Comparison of ENCODE assay signal across 12 cellular contexts in genomic region chr6:158047563-158048323, GRCh38.
DNase-seq lines count a peak whose midpoint lies in the region; ATAC-seq and TF ChIP-seq lines count a peak whose summit lies in the region.
"Had no signal": no experiment of that assay in that cellular context is flagged by ENCODE, and none has a peak within 500 bp of the region (broad histone marks: within the 10 kb centered on the region; RNA-seq: fewer than 3 reads in every experiment).

No MANE protein-coding gene starts in this region.

- peaks cover 4% of the 10 kb centered on the region; the same call in 1 of the 2 replicates for H3K9me3 ChIP-seq in AG04450 (ENCODE audit: control insufficient read depth, insufficient read depth, low read length)
- H3K9me3 ChIP-seq in CD4-positive, alpha-beta memory T cell (ENCODE audit: control insufficient read depth in 1 of 2, low read length in 2 of 2) = no peaks in the 10 kb centered on the region
- H3K9me3 ChIP-seq: left lung, suprapubic skin had no signal

- CTCF ChIA-PET in AG04450 (lab: Charles Lee) = interaction anchor here (1.2 kb wide), 1 partner anchor 25 kb away, joined by 4 read pairs; no protein-coding TSS in a partner anchor
- CTCF ChIA-PET in CD4-positive, alpha-beta memory T cell (lab: Charles Lee; ENCODE audit: partially characterized antibody) = interaction anchor here (0.6 to 5.1 kb wide), 2 partner anchors 21 to 440 kb away, joined by 3 to 32 read pairs; no protein-coding TSS in a partner anchor

- no peaks in the 10 kb centered on the region for H3K9me3 Mint-ChIP-seq in CD4-positive, alpha-beta memory T cell
- H3K9me3 Mint-ChIP-seq in activated naive CD8-positive, alpha-beta T cell treated with anti-CD3 and anti-CD28 coated beads, Interleukin-2, amount 50 U/mL, for 24 hours = no peaks in the 10 kb centered on the region
- H3K9me3 Mint-ChIP-seq in natural killer cell treated with Interleukin-12 subunit alpha and Interleukin-12 subunit beta and Interleukin-15 and Interleukin-18, amount 100 ng/mL, for 72 hours = no peaks in the 10 kb centered on the region
- peaks cover 0 to 2% (median 0%) of the 10 kb centered on the region in 7 donors for H3K9me3 Mint-ChIP-seq in CD14-positive monocyte

- H3K36me3 ChIP-seq in CD4-positive, alpha-beta memory T cell (ENCODE audit: insufficient read depth, low read length) = peaks cover 15% of the 10 kb centered on the region
- H3K36me3 ChIP-seq: cardiac muscle cell, suprapubic skin had no signal

- peak overlapping the region; percentile 21 for H3K27ac ChIP-seq in AG04450 (ENCODE audit: low read depth, low read length)
- H3K27ac ChIP-seq in CD4-positive, alpha-beta memory T cell (ENCODE audit: low read depth, low read length) = no peak overlapping the region
- H3K27ac ChIP-seq: cardiac muscle cell, left lung, suprapubic skin had no signal

- no peak overlapping the region for H3K4me3 ChIP-seq in AG04450 (ENCODE audit: low read depth, low read length)
- no peak overlapping the region for H3K4me3 ChIP-seq in CD4-positive, alpha-beta memory T cell (ENCODE audit: low read length in 2 of 2)
- H3K4me3 ChIP-seq: cardiac muscle cell, left lung, suprapubic skin had no signal

- peak overlapping the region in 4 of 7 donors; percentile 17 to 87 (median 83) for H3K27ac Mint-ChIP-seq in CD4-positive, alpha-beta memory T cell
- H3K27ac Mint-ChIP-seq in activated naive CD8-positive, alpha-beta T cell treated with anti-CD3 and anti-CD28 coated beads, Interleukin-2, amount 50 U/mL, for 24 hours = peak overlapping the region; percentile 83
- H3K27ac Mint-ChIP-seq in natural killer cell treated with Interleukin-12 subunit alpha and Interleukin-12 subunit beta and Interleukin-15 and Interleukin-18, amount 100 ng/mL, for 72 hours = peak overlapping the region; percentile 88 to 93
- no peak overlapping the region for H3K27ac Mint-ChIP-seq in CD14-positive monocyte

- TF ChIP-seq CTCF in AG04450 (IDR thresholded peaks at IDR 0.05; ENCODE audit: low read depth, low read length) (no peak), CD14-positive monocyte (IDR thresholded peaks at IDR 0.05) (no peak)

- intact Hi-C loops in CD4-positive, alpha-beta memory T cell (cut with micrococcal nuclease) = no loop called here
- intact Hi-C loops in CD14-positive monocyte (cut with micrococcal nuclease) = no loop called here

- peaks cover 13% of the 10 kb centered on the region for H3K4me1 ChIP-seq in CD4-positive, alpha-beta memory T cell (ENCODE audit: insufficient read depth, low read length)
- H3K4me1 ChIP-seq: left lung had no signal

- POLR2A ChIA-PET in AG04450 (lab: Yijun Ruan, JAX) = interaction anchor here (0.7 kb wide), 1 partner anchor 9 kb away, joined by 7 read pairs; no protein-coding TSS in a partner anchor
- POLR2A ChIA-PET in CD4-positive, alpha-beta memory T cell (lab: Charles Lee; ENCODE audit: partially characterized antibody) = interaction anchor here (1.7 to 2.0 kb wide), 2 partner anchors 10 to 21 kb away, joined by 5 to 8 read pairs; no protein-coding TSS in a partner anchor

- peaks cover 47 to 54% of the 10 kb centered on the region in 2 donors for H3K36me3 Mint-ChIP-seq in CD4-positive, alpha-beta memory T cell
- H3K36me3 Mint-ChIP-seq in activated naive CD8-positive, alpha-beta T cell treated with anti-CD3 and anti-CD28 coated beads, Interleukin-2, amount 50 U/mL, for 24 hours (ENCODE audit: low read depth) = peaks cover 36% of the 10 kb centered on the region
- peaks cover 7% of the 10 kb centered on the region for H3K36me3 Mint-ChIP-seq in natural killer cell treated with Interleukin-12 subunit alpha and Interleukin-12 subunit beta and Interleukin-15 and Interleukin-18, amount 100 ng/mL, for 72 hours
- H3K36me3 Mint-ChIP-seq in CD14-positive monocyte = peaks cover 4% of the 10 kb centered on the region in 2 donors

- H3K27me3 ChIP-seq in AG04450 (ENCODE audit: control insufficient read depth, insufficient read depth, low read length) = no peaks in the 10 kb centered on the region
- no peaks in the 10 kb centered on the region for H3K27me3 ChIP-seq in CD4-positive, alpha-beta memory T cell (ENCODE audit: insufficient read depth, low read length)
- H3K27me3 ChIP-seq: cardiac muscle cell, left lung, suprapubic skin had no signal

- DNase-seq in AG04450 (ENCODE audit: low read depth, low spot score) (no peak), CD14-positive monocyte (ENCODE audit: low spot score) (no peak), AML-193 (lab: John Stamatoyannopoulos, UW) (no peak)
- DNase-seq in CD4-positive, alpha-beta memory T cell = no peak
- no peak for DNase-seq in activated naive CD8-positive, alpha-beta T cell treated with anti-CD3 and anti-CD28 coated beads, Interleukin-2, amount 50 U/mL, for 24 hours
- no peak for DNase-seq in natural killer cell treated with Interleukin-12 subunit alpha and Interleukin-12 subunit beta and Interleukin-15 and Interleukin-18, amount 100 ng/mL, for 72 hours (ENCODE audit: low spot score)
- DNase-seq: left lung, NCI-H146, NCI-H446 had no signal

- H3K27me3 Mint-ChIP-seq in CD4-positive, alpha-beta memory T cell = no peaks in the 10 kb centered on the region
- H3K27me3 Mint-ChIP-seq in activated naive CD8-positive, alpha-beta T cell treated with anti-CD3 and anti-CD28 coated beads, Interleukin-2, amount 50 U/mL, for 24 hours = no peaks in the 10 kb centered on the region
- H3K27me3 Mint-ChIP-seq in natural killer cell treated with Interleukin-12 subunit alpha and Interleukin-12 subunit beta and Interleukin-15 and Interleukin-18, amount 100 ng/mL, for 72 hours = no peaks in the 10 kb centered on the region
- peaks cover 0 to 7% (median 3%) of the 10 kb centered on the region in 3 donors for H3K27me3 Mint-ChIP-seq in CD14-positive monocyte (ENCODE audit: low read depth in 3 of 3)

- no peak for ATAC-seq in activated naive CD8-positive, alpha-beta T cell treated with anti-CD3 and anti-CD28 coated beads, Interleukin-2, amount 50 U/mL, for 24 hours
- no peak for ATAC-seq in natural killer cell treated with Interleukin-12 subunit alpha and Interleukin-12 subunit beta and Interleukin-15 and Interleukin-18, amount 100 ng/mL, for 72 hours
- no peak for ATAC-seq in GM19455 (IDR thresholded peaks at IDR 0.05; ENCODE audit: unreplicated experiment)
- ATAC-seq: left lung had no signal

- no peak overlapping the region for H3K4me3 Mint-ChIP-seq in CD4-positive, alpha-beta memory T cell
- no peak overlapping the region for H3K4me3 Mint-ChIP-seq in activated naive CD8-positive, alpha-beta T cell treated with anti-CD3 and anti-CD28 coated beads, Interleukin-2, amount 50 U/mL, for 24 hours
- H3K4me3 Mint-ChIP-seq in natural killer cell treated with Interleukin-12 subunit alpha and Interleukin-12 subunit beta and Interleukin-15 and Interleukin-18, amount 100 ng/mL, for 72 hours = peak overlapping the region; percentile 79
- H3K4me3 Mint-ChIP-seq in CD14-positive monocyte = no peak overlapping the region

- peaks cover 7 to 29% (median 21%) of the 10 kb centered on the region in 4 donors for H3K4me1 Mint-ChIP-seq in CD4-positive, alpha-beta memory T cell
- peaks cover 36% of the 10 kb centered on the region for H3K4me1 Mint-ChIP-seq in activated naive CD8-positive, alpha-beta T cell treated with anti-CD3 and anti-CD28 coated beads, Interleukin-2, amount 50 U/mL, for 24 hours
- H3K4me1 Mint-ChIP-seq in natural killer cell treated with Interleukin-12 subunit alpha and Interleukin-12 subunit beta and Interleukin-15 and Interleukin-18, amount 100 ng/mL, for 72 hours (ENCODE audit: low read depth in 2 of 2) = peaks cover 29 to 39% of the 10 kb centered on the region in 2 donors
- H3K4me1 Mint-ChIP-seq in CD14-positive monocyte = no peaks in the 10 kb centered on the region

Comparison
In these comparisons a context has a peak if more than half of its experiments do, and no peak if none do; other contexts are left out.
1. H3K27ac Mint-ChIP-seq: peak in CD4-positive, alpha-beta memory T cell (4 of 7), activated naive CD8-positive, alpha-beta T cell treated with anti-CD3 and anti-CD28 coated beads, Interleukin-2, amount 50 U/mL, for 24 hours (single experiment) and natural killer cell treated with Interleukin-12 subunit alpha and Interleukin-12 subunit beta and Interleukin-15 and Interleukin-18, amount 100 ng/mL, for 72 hours (2 of 2); none in CD14-positive monocyte (0 of 7).